ENCODE assay signal across 10 cellular contexts in genomic region chr15:58229297-58229768, GRCh38.
DNase-seq lines count a peak whose midpoint lies in the region; ATAC-seq and TF ChIP-seq lines count a peak whose summit lies in the region.
"Had no signal": no experiment of that assay in that cellular context is flagged by ENCODE, and none has a peak within 500 bp of the region (broad histone marks: within the 10 kb centered on the region; RNA-seq: fewer than 3 reads in every experiment).

No MANE protein-coding gene starts in this region.

- peak overlapping the region; percentile 76 for H3K4me2 ChIP-seq in smooth muscle cell

- no peak overlapping the region for H3K9ac ChIP-seq in smooth muscle cell (ENCODE audit: low read depth)

- H4K20me1 ChIP-seq in smooth muscle cell (ENCODE audit: low read depth) = no peaks in the 10 kb centered on the region

- ATAC-seq in HG02623 (IDR thresholded peaks at IDR 0.05; ENCODE audit: unreplicated experiment) = no peak

- H3K4me3 ChIP-seq in smooth muscle cell = no peak overlapping the region

- 3% methylated on average over 8 of the region's 8 CpGs for WGBS in smooth muscle cell (ENCODE audit: low lambda C conversion rate)

- no peaks in the 10 kb centered on the region for H3K36me3 ChIP-seq in smooth muscle cell (ENCODE audit: low read depth)

- no peaks in the 10 kb centered on the region for H3K9me3 Mint-ChIP-seq in chondrocyte (ENCODE audit: low read depth)
- H3K9me3 Mint-ChIP-seq: activated CD4-positive, alpha-beta memory T cell treated with anti-CD3 and anti-CD28 coated beads, Interleukin-2, amount 10 ng/mL, durations not matched to agents 7 days and 5 days had no signal

- no peak overlapping the region for H3K4me3 Mint-ChIP-seq in chondrocyte (ENCODE audit: unreplicated experiment)
- H3K4me3 Mint-ChIP-seq: activated CD4-positive, alpha-beta memory T cell treated with anti-CD3 and anti-CD28 coated beads, Interleukin-2, amount 10 ng/mL, durations not matched to agents 7 days and 5 days had no signal

- peak overlapping the region; percentile 64 for H2AFZ ChIP-seq in smooth muscle cell (ENCODE audit: low read depth)

- no peaks in the 10 kb centered on the region for H3K27me3 ChIP-seq in smooth muscle cell (ENCODE audit: low read depth)

- H3K27me3 Mint-ChIP-seq in chondrocyte (ENCODE audit: low read depth) = peaks cover 7% of the 10 kb centered on the region

- H3K27ac ChIP-seq in smooth muscle cell (ENCODE audit: low read depth) = peak overlapping the region; percentile 33

- H3K4me1 ChIP-seq in smooth muscle cell (ENCODE audit: low read depth) = peaks cover 14% of the 10 kb centered on the region

- H3K27ac Mint-ChIP-seq in chondrocyte (ENCODE audit: unreplicated experiment) = peak overlapping the region; percentile 67
- H3K27ac Mint-ChIP-seq: activated CD4-positive, alpha-beta memory T cell treated with anti-CD3 and anti-CD28 coated beads, Interleukin-2, amount 10 ng/mL, durations not matched to agents 7 days and 5 days had no signal

- no peaks in the 10 kb centered on the region for H3K79me2 ChIP-seq in smooth muscle cell (ENCODE audit: low read depth)

- H3K9me3 ChIP-seq in smooth muscle cell (replicated peaks; ENCODE audit: low read depth) = no peaks in the 10 kb centered on the region

- H3F3A ChIP-seq in smooth muscle cell (ENCODE audit: low read depth) = no peaks in the 10 kb centered on the region

- TF ChIP-seq CTCF in chondrocyte (IDR thresholded peaks at IDR 0.05) = no peak
- TF ChIP-seq CTCF in smooth muscle cell (IDR thresholded peaks at IDR 0.05; ENCODE audit: borderline replicate concordance, insufficient read depth, poor library complexity, severe bottlenecking) = no peak

- H3K4me1 Mint-ChIP-seq in chondrocyte (ENCODE audit: low read depth) = peaks cover 21% of the 10 kb centered on the region

- H3K36me3 Mint-ChIP-seq in chondrocyte (ENCODE audit: low read depth) = no peaks in the 10 kb centered on the region

- DNase-seq in NCI-H146 treated with DMSO at 0.1 percent for 48 hours (lab: John Stamatoyannopoulos, UW; ENCODE audit: unreplicated experiment) (peak; percentile 5), NCI-H146 (lab: John Stamatoyannopoulos, UW) (no peak), chondrocyte (ENCODE audit: low spot score) (no peak), iris pigment epithelial cell (ENCODE audit: low read depth) (peak; percentile 8), smooth muscle cell (lab: John Stamatoyannopoulos, UW; ENCODE audit: unreplicated experiment) (no peak), AG08396 (ENCODE audit: low spot score) (no peak), T1000 (lab: John Stamatoyannopoulos, UW) (no peak)
- DNase-seq: activated CD4-positive, alpha-beta memory T cell treated with anti-CD3 and anti-CD28 coated beads, Interleukin-2, amount 10 ng/mL, durations not matched to agents 7 days and 5 days; MV-4-11 had no signal

Comparison
In these comparisons a context has a peak if more than half of its experiments do, and no peak if none do; other contexts are left out.
1. DNase-seq: peak in NCI-H146 treated with DMSO at 0.1 percent for 48 hours (single experiment) and iris pigment epithelial cell (single experiment); none in NCI-H146 (single experiment), chondrocyte (single experiment), smooth muscle cell (single experiment), AG08396 (single experiment) and T1000 (single experiment).